17 cellular contexts compared by ENCODE assay signal in genomic region chr14:22524105-22524783, GRCh38.
A peak's percentile ranks its signal among the peaks of the same experiment; 100 is the strongest.
DNase-seq lines count a peak whose midpoint lies in the region; ATAC-seq and TF ChIP-seq lines count a peak whose summit lies in the region.
"Had no signal": no experiment of that assay in that cellular context is flagged by ENCODE, and none has a peak within 500 bp of the region (broad histone marks: within the 10 kb centered on the region; RNA-seq: fewer than 3 reads in every experiment).

No MANE protein-coding gene starts in this region.

- TF ChIP-seq CTCF in WTC11 (IDR thresholded peaks at IDR 0.05) (no peak), GM20000 (IDR thresholded peaks at IDR 0.05; ENCODE audit: extremely low read depth, missing control alignments) (no peak)

- peak overlapping the region; percentile 98 for H3K27ac Mint-ChIP-seq in activated naive CD4-positive, alpha-beta T cell treated with anti-CD3 and anti-CD28 coated beads, Interleukin-2, amount 50 U/mL, for 24 hours
- peak overlapping the region; percentile 90 for H3K27ac Mint-ChIP-seq in T-helper 2 cell treated with Interferon-gamma antibody and Interleukin-4, amounts not matched to agents 5 μg/mL and 100 μg/mL, for 36 hours
- H3K27ac Mint-ChIP-seq in immature natural killer cell (peak overlapping the region; percentile 87 to 98 (median 94)), WTC11 (no peak overlapping the region)

- peaks cover 94% of the 10 kb centered on the region for H3K4me1 Mint-ChIP-seq in activated naive CD4-positive, alpha-beta T cell treated with anti-CD3 and anti-CD28 coated beads, Interleukin-2, amount 50 U/mL, for 24 hours
- peaks cover 86% of the 10 kb centered on the region for H3K4me1 Mint-ChIP-seq in T-helper 2 cell treated with Interferon-gamma antibody and Interleukin-4, amounts not matched to agents 5 μg/mL and 100 μg/mL, for 36 hours (ENCODE audit: low read depth)
- H3K4me1 Mint-ChIP-seq in immature natural killer cell (peaks cover 68 to 88% of the 10 kb centered on the region in 2 donors), WTC11 (no peaks in the 10 kb centered on the region)

- DNase-seq in activated naive CD4-positive, alpha-beta T cell treated with anti-CD3 and anti-CD28 coated beads, Interleukin-2, amount 50 U/mL, for 16 hours = no peak
- no peak for DNase-seq in T-helper 2 cell treated with Interferon-gamma antibody and Interleukin-4, amounts not matched to agents 5 μg/mL and 100 μg/mL, for 36 hours (ENCODE audit: low spot score)
- DNase-seq in immature natural killer cell = peak; percentile 46 to 66 (median 51)
- no peak for DNase-seq in GOT3 (lab: John Stamatoyannopoulos, UW)
- DNase-seq in WTC11 (ENCODE audit: low spot score) = no peak
- no peak for DNase-seq in GM20000 (ENCODE audit: low spot score)
- DNase-seq: activated CD4-positive, alpha-beta T cell treated with anti-CD3 and anti-CD28 coated beads, Interleukin-2, amount 50 U/mL, for 4 hours; hypothalamus; Karpas-422; left colon; NCI-H1105 treated with DMSO at 0.1 percent for 48 hours; pancreas; Right ventricle myocardium superior; stimulated activated naive CD4-positive, alpha-beta T cell treated with Interleukin-2 at 50 U/mL for 16 hours; T-helper 9 cell had no signal

- H3K9me3 Mint-ChIP-seq in activated naive CD4-positive, alpha-beta T cell treated with anti-CD3 and anti-CD28 coated beads, Interleukin-2, amount 50 U/mL, for 24 hours = no peaks in the 10 kb centered on the region
- H3K9me3 Mint-ChIP-seq in T-helper 2 cell treated with Interferon-gamma antibody and Interleukin-4, amounts not matched to agents 5 μg/mL and 100 μg/mL, for 36 hours = no peaks in the 10 kb centered on the region
- no peaks in the 10 kb centered on the region for H3K9me3 Mint-ChIP-seq in immature natural killer cell
- H3K9me3 Mint-ChIP-seq in WTC11 = no peaks in the 10 kb centered on the region

- H3K36me3 Mint-ChIP-seq in activated naive CD4-positive, alpha-beta T cell treated with anti-CD3 and anti-CD28 coated beads, Interleukin-2, amount 50 U/mL, for 24 hours = peaks cover 68% of the 10 kb centered on the region
- H3K36me3 Mint-ChIP-seq in T-helper 2 cell treated with Interferon-gamma antibody and Interleukin-4, amounts not matched to agents 5 μg/mL and 100 μg/mL, for 36 hours (ENCODE audit: low read depth) = peaks cover 94% of the 10 kb centered on the region
- H3K36me3 Mint-ChIP-seq in immature natural killer cell (peaks cover 7 to 11% (median 8%) of the 10 kb centered on the region in 3 donors), WTC11 (no peaks in the 10 kb centered on the region)

- no peak for ATAC-seq in WTC11
- ATAC-seq in HG03521 (IDR thresholded peaks at IDR 0.05; ENCODE audit: unreplicated experiment) = no peak
- ATAC-seq: left colon, pancreas had no signal

- H3K4me3 Mint-ChIP-seq in activated naive CD4-positive, alpha-beta T cell treated with anti-CD3 and anti-CD28 coated beads, Interleukin-2, amount 50 U/mL, for 24 hours = peak overlapping the region; percentile 85
- peak overlapping the region; percentile 86 for H3K4me3 Mint-ChIP-seq in T-helper 2 cell treated with Interferon-gamma antibody and Interleukin-4, amounts not matched to agents 5 μg/mL and 100 μg/mL, for 36 hours
- H3K4me3 Mint-ChIP-seq in immature natural killer cell (peak overlapping the region; percentile 56 to 77 (median 65)), WTC11 (no peak overlapping the region)

- no peaks in the 10 kb centered on the region for H3K27me3 Mint-ChIP-seq in activated naive CD4-positive, alpha-beta T cell treated with anti-CD3 and anti-CD28 coated beads, Interleukin-2, amount 50 U/mL, for 24 hours
- H3K27me3 Mint-ChIP-seq in T-helper 2 cell treated with Interferon-gamma antibody and Interleukin-4, amounts not matched to agents 5 μg/mL and 100 μg/mL, for 36 hours (ENCODE audit: low read depth) = no peaks in the 10 kb centered on the region
- H3K27me3 Mint-ChIP-seq in immature natural killer cell (ENCODE audit: low read depth in 3 of 3) (peaks cover 0 to 2% (median 0%) of the 10 kb centered on the region in 3 donors), WTC11 (ENCODE audit: low read depth) (no peaks in the 10 kb centered on the region)

- CTCF ChIA-PET in WTC11 (lab: Charles Lee) = interaction anchor here (1.4 kb wide), 1 partner anchor 46 kb away, joined by 5 read pairs; no protein-coding TSS in a partner anchor

- POLR2A ChIA-PET in WTC11 (lab: Charles Lee) = interaction anchor here (0.6 kb wide), 1 partner anchor 259 kb away, joined by 9 read pairs; no protein-coding TSS in a partner anchor

TF ChIP-seq in WTC11, 78 proteins besides CTCF, POLR2A, EP300 and RAD21:
- TF ChIP-seq GRHL2 (CRISPR knock-in tag; IDR thresholded peaks at IDR 0.05; ENCODE audit: insufficient replicate concordance, severe bottlenecking) (no peak), NR1H2 (CRISPR knock-in tag; IDR thresholded peaks at IDR 0.05) (no peak), ZNF121 (CRISPR knock-in tag; IDR thresholded peaks at IDR 0.05) (no peak)
- TF ChIP-seq, protein P1, sequence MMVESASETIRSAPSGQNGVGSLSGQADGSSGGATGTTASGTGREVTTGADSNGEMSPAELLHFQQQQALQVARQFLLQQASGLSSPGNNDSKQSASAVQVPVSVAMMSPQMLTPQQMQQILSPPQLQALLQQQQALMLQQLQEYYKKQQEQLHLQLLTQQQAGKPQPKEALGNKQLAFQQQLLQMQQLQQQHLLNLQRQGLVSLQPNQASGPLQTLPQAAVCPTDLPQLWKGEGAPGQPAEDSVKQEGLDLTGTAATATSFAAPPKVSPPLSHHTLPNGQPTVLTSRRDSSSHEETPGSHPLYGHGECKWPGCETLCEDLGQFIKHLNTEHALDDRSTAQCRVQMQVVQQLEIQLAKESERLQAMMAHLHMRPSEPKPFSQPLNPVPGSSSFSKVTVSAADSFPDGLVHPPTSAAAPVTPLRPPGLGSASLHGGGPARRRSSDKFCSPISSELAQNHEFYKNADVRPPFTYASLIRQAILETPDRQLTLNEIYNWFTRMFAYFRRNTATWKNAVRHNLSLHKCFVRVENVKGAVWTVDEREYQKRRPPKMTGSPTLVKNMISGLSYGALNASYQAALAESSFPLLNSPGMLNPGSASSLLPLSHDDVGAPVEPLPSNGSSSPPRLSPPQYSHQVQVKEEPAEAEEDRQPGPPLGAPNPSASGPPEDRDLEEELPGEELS (CRISPR knock-in tag; IDR thresholded peaks at IDR 0.05) = no peak

Comparison
In these comparisons a context has a peak if more than half of its experiments do, and no peak if none do; other contexts are left out.
1. DNase-seq: peak in immature natural killer cell (3 of 3); none in activated naive CD4-positive, alpha-beta T cell treated with anti-CD3 and anti-CD28 coated beads, Interleukin-2, amount 50 U/mL, for 16 hours (single experiment), T-helper 2 cell treated with Interferon-gamma antibody and Interleukin-4, amounts not matched to agents 5 μg/mL and 100 μg/mL, for 36 hours (single experiment), GOT3 (single experiment), WTC11 (single experiment) and GM20000 (single experiment).